2 cellular contexts compared by ENCODE assay signal in genomic region chr19:16039545-16039944, GRCh38.
TF ChIP-seq lines count a peak whose summit lies in the region.

No MANE protein-coding gene starts in this region.

TF ChIP-seq in SK-N-SH treated with all-trans-retinoic acid at 6 μM for 48 hours, 23 proteins besides CTCF, POLR2A, EP300 and RAD21 (continued from another document):
- TF ChIP-seq, protein P1, sequence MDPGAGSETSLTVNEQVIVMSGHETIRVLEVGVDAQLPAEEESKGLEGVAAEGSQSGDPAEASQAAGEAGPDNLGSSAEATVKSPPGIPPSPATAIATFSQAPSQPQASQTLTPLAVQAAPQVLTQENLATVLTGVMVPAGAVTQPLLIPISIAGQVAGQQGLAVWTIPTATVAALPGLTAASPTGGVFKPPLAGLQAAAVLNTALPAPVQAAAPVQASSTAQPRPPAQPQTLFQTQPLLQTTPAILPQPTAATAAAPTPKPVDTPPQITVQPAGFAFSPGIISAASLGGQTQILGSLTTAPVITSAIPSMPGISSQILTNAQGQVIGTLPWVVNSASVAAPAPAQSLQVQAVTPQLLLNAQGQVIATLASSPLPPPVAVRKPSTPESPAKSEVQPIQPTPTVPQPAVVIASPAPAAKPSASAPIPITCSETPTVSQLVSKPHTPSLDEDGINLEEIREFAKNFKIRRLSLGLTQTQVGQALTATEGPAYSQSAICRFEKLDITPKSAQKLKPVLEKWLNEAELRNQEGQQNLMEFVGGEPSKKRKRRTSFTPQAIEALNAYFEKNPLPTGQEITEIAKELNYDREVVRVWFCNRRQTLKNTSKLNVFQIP (CRISPR knock-in tag; IDR thresholded peaks at IDR 0.05; ENCODE audit: borderline replicate concordance, low read depth) = no peak
- TF ChIP-seq ARNTL (CRISPR knock-in tag; IDR thresholded peaks at IDR 0.05; ENCODE audit: borderline replicate concordance, low read depth) = no peak
- no peak for TF ChIP-seq ZC3H10 (CRISPR knock-in tag; IDR thresholded peaks at IDR 0.05)
- no peak for TF ChIP-seq CSRNP3 (CRISPR knock-in tag; IDR thresholded peaks at IDR 0.05)
- TF ChIP-seq RARB (CRISPR knock-in tag; IDR thresholded peaks at IDR 0.05) = no peak
- no peak for TF ChIP-seq ZNF8 (CRISPR knock-in tag; IDR thresholded peaks at IDR 0.05)
- no peak for TF ChIP-seq GLIS3 (CRISPR knock-in tag; IDR thresholded peaks at IDR 0.05)
- TF ChIP-seq ZFP30 (CRISPR knock-in tag; IDR thresholded peaks at IDR 0.05) = no peak

TF ChIP-seq in WTC11, 78 proteins besides CTCF, POLR2A, EP300 and RAD21 (continued from another document):
- TF ChIP-seq, protein P2, sequence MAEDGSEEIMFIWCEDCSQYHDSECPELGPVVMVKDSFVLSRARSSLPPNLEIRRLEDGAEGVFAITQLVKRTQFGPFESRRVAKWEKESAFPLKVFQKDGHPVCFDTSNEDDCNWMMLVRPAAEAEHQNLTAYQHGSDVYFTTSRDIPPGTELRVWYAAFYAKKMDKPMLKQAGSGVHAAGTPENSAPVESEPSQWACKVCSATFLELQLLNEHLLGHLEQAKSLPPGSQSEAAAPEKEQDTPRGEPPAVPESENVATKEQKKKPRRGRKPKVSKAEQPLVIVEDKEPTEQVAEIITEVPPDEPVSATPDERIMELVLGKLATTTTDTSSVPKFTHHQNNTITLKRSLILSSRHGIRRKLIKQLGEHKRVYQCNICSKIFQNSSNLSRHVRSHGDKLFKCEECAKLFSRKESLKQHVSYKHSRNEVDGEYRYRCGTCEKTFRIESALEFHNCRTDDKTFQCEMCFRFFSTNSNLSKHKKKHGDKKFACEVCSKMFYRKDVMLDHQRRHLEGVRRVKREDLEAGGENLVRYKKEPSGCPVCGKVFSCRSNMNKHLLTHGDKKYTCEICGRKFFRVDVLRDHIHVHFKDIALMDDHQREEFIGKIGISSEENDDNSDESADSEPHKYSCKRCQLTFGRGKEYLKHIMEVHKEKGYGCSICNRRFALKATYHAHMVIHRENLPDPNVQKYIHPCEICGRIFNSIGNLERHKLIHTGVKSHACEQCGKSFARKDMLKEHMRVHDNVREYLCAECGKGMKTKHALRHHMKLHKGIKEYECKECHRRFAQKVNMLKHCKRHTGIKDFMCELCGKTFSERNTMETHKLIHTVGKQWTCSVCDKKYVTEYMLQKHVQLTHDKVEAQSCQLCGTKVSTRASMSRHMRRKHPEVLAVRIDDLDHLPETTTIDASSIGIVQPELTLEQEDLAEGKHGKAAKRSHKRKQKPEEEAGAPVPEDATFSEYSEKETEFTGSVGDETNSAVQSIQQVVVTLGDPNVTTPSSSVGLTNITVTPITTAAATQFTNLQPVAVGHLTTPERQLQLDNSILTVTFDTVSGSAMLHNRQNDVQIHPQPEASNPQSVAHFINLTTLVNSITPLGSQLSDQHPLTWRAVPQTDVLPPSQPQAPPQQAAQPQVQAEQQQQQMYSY (CRISPR knock-in tag; IDR thresholded peaks at IDR 0.05) = no peak
- TF ChIP-seq ZBTB21 (CRISPR knock-in tag; IDR thresholded peaks at IDR 0.05; ENCODE audit: borderline replicate concordance) = no peak
- TF ChIP-seq ATF6 (CRISPR knock-in tag; IDR thresholded peaks at IDR 0.05) = no peak
- TF ChIP-seq MXD4 (CRISPR knock-in tag; IDR thresholded peaks at IDR 0.05; ENCODE audit: borderline replicate concordance) = no peak
